In genomic region chr7:74101061-74101681, GRCh38 we compare ENCODE assay signal across 10 cellular contexts. TPM values are rescaled to one million over a fixed set of nuclear protein-coding genes. Genes with fewer than 3 reads are reported as not detected.
DNase-seq lines count a peak whose midpoint lies in the region; ATAC-seq and TF ChIP-seq lines count a peak whose summit lies in the region.
"Had no signal": no experiment of that assay in that cellular context is flagged by ENCODE, and none has a peak within 500 bp of the region (broad histone marks: within the 10 kb centered on the region; RNA-seq: fewer than 3 reads in every experiment).

No MANE protein-coding gene starts in this region.

- H3K36me3 ChIP-seq in adipocyte (ENCODE audit: control insufficient read depth, insufficient read depth, low read length, severe bottlenecking) (peaks cover 32% of the 10 kb centered on the region), transverse colon (peaks cover 0 to 8% (median 3%) of the 10 kb centered on the region in 4 donors), body of pancreas (replicated peaks in 1 of 2; ENCODE audit: insufficient read depth in 1 of 2, low read depth in 2 of 2) (peaks cover 0 to 4% of the 10 kb centered on the region in 2 donors)

- H3K4me1 Mint-ChIP-seq in activated CD8-positive, alpha-beta T cell treated with anti-CD3 and anti-CD28 coated beads, Interleukin-2, amount 10 ng/mL, durations not matched to agents 7 days and 5 days (ENCODE audit: low read depth): peaks cover 3% of the 10 kb centered on the region
- no peaks in the 10 kb centered on the region for H3K4me1 Mint-ChIP-seq in activated CD8-positive, alpha-beta T cell treated with anti-CD3 and anti-CD28 coated beads for 36 hours (ENCODE audit: low read depth)

- H3K4me1 ChIP-seq in adipocyte (ENCODE audit: control insufficient read depth, insufficient read depth, low read length): peaks cover 28% of the 10 kb centered on the region
- H3K4me1 ChIP-seq in transverse colon: no peaks in the 10 kb centered on the region
- peaks cover 11% of the 10 kb centered on the region for H3K4me1 ChIP-seq in body of pancreas

- no peaks in the 10 kb centered on the region for H3K9me3 Mint-ChIP-seq in activated CD8-positive, alpha-beta T cell treated with anti-CD3 and anti-CD28 coated beads, Interleukin-2, amount 10 ng/mL, durations not matched to agents 7 days and 5 days (ENCODE audit: insufficient read depth)
- H3K9me3 Mint-ChIP-seq in activated CD8-positive, alpha-beta T cell treated with anti-CD3 and anti-CD28 coated beads for 36 hours: no peaks in the 10 kb centered on the region
- H3K9me3 Mint-ChIP-seq: stimulated activated naive CD8-positive, alpha-beta T cell treated with anti-CD3 and anti-CD28 coated beads, Interleukin-15, Interleukin-2, amounts not matched to agents 100 ng/mL and 50 ng/mL, for 24 hours had no signal

- in situ Hi-C loops in transverse colon (cut with MboI; ENCODE audit: low pct_ligation_motif_present in 1 of 4, low pct_unique_long_range_greater_than_20kb in 1 of 4, low sequenced_read_pairs in 3 of 4): no loop called here

- H3K9me3 ChIP-seq in adipocyte (ENCODE audit: control insufficient read depth, low read length) (peaks cover 9% of the 10 kb centered on the region), transverse colon (no peaks in the 10 kb centered on the region), body of pancreas (no peaks in the 10 kb centered on the region)

- peaks cover 40% of the 10 kb centered on the region for H3K36me3 Mint-ChIP-seq in activated CD8-positive, alpha-beta T cell treated with anti-CD3 and anti-CD28 coated beads, Interleukin-2, amount 10 ng/mL, durations not matched to agents 7 days and 5 days (ENCODE audit: low read depth)
- peaks cover 19% of the 10 kb centered on the region for H3K36me3 Mint-ChIP-seq in activated CD8-positive, alpha-beta T cell treated with anti-CD3 and anti-CD28 coated beads for 36 hours (ENCODE audit: low read depth)

- TF ChIP-seq POLR2A in transverse colon (IDR thresholded peaks at IDR 0.05): no peak
- TF ChIP-seq POLR2A in body of pancreas (IDR thresholded peaks at IDR 0.05): no peak

- H3K9ac ChIP-seq in adipocyte (ENCODE audit: low read length): no peak overlapping the region

- no peak for DNase-seq in activated CD8-positive, alpha-beta T cell treated with anti-CD3 and anti-CD28 coated beads, Interleukin-2, amount 10 ng/mL, durations not matched to agents 7 days and 5 days
- DNase-seq in activated CD8-positive, alpha-beta T cell treated with anti-CD3 and anti-CD28 coated beads for 36 hours: no peak
- peak; percentile 4 for DNase-seq in adipocyte (ENCODE audit: low read depth)
- DNase-seq in transverse colon: peak; percentile 31
- DNase-seq in SIG-M5 treated with dmso at 0.1 percent for 504 hours (lab: John Stamatoyannopoulos, UW; ENCODE audit: unreplicated experiment): no peak
- no peak for DNase-seq in NCI-H146 treated with DMSO at 0.1 percent for 48 hours (lab: John Stamatoyannopoulos, UW; ENCODE audit: unreplicated experiment)
- no peak for DNase-seq in body of pancreas
- DNase-seq: amniotic stem cell had no signal

- no peaks in the 10 kb centered on the region for H3K27me3 Mint-ChIP-seq in activated CD8-positive, alpha-beta T cell treated with anti-CD3 and anti-CD28 coated beads, Interleukin-2, amount 10 ng/mL, durations not matched to agents 7 days and 5 days (ENCODE audit: low read depth)
- no peaks in the 10 kb centered on the region for H3K27me3 Mint-ChIP-seq in activated CD8-positive, alpha-beta T cell treated with anti-CD3 and anti-CD28 coated beads for 36 hours
- H3K27me3 Mint-ChIP-seq: stimulated activated naive CD8-positive, alpha-beta T cell treated with anti-CD3 and anti-CD28 coated beads, Interleukin-15, Interleukin-2, amounts not matched to agents 100 ng/mL and 50 ng/mL, for 24 hours had no signal

- TF ChIP-seq EP300 in transverse colon (IDR thresholded peaks at IDR 0.05; ENCODE audit: low read depth): no peak

- CTCF ChIA-PET in activated CD8-positive, alpha-beta T cell treated with anti-CD3 and anti-CD28 coated beads, Interleukin-2, amount 10 ng/mL, durations not matched to agents 7 days and 5 days (lab: Charles Lee): interaction anchor here (0.9 kb wide), 1 partner anchor 105 kb away, joined by 4 read pairs; no protein-coding TSS in a partner anchor
- CTCF ChIA-PET in activated CD8-positive, alpha-beta T cell treated with anti-CD3 and anti-CD28 coated beads for 36 hours (lab: Charles Lee): interaction anchor here (0.9 kb wide), 1 partner anchor 33 kb away, joined by 3 read pairs; no protein-coding TSS in a partner anchor

- H3K4me3 Mint-ChIP-seq in activated CD8-positive, alpha-beta T cell treated with anti-CD3 and anti-CD28 coated beads, Interleukin-2, amount 10 ng/mL, durations not matched to agents 7 days and 5 days: no peak overlapping the region
- H3K4me3 Mint-ChIP-seq in activated CD8-positive, alpha-beta T cell treated with anti-CD3 and anti-CD28 coated beads for 36 hours: no peak overlapping the region
- H3K4me3 Mint-ChIP-seq: stimulated activated naive CD8-positive, alpha-beta T cell treated with anti-CD3 and anti-CD28 coated beads, Interleukin-15, Interleukin-2, amounts not matched to agents 100 ng/mL and 50 ng/mL, for 24 hours had no signal

- no peak for ATAC-seq in activated CD8-positive, alpha-beta T cell treated with anti-CD3 and anti-CD28 coated beads, Interleukin-2, amount 10 ng/mL, durations not matched to agents 7 days and 5 days
- ATAC-seq in activated CD8-positive, alpha-beta T cell treated with anti-CD3 and anti-CD28 coated beads for 36 hours: no peak
- ATAC-seq in HG03064 (IDR thresholded peaks at IDR 0.05; ENCODE audit: low read depth, unreplicated experiment) (peak; percentile 74), body of pancreas (no peak)

- POLR2A ChIA-PET in activated CD8-positive, alpha-beta T cell treated with anti-CD3 and anti-CD28 coated beads, Interleukin-2, amount 10 ng/mL, durations not matched to agents 7 days and 5 days (lab: Charles Lee): no interaction called here
- POLR2A ChIA-PET in activated CD8-positive, alpha-beta T cell treated with anti-CD3 and anti-CD28 coated beads for 36 hours (lab: Charles Lee): interaction anchor here (1.4 kb wide), 1 partner anchor 18 kb away, joined by 3 read pairs; the partner anchor contains the start of gene LIMK1

- no peak overlapping the region for H3K4me3 ChIP-seq in adipocyte (ENCODE audit: low read length)
- no peak overlapping the region for H3K4me3 ChIP-seq in transverse colon
- no peak overlapping the region for H3K4me3 ChIP-seq in body of pancreas

- H3K27me3 ChIP-seq in adipocyte (replicated peaks; ENCODE audit: control insufficient read depth, insufficient read depth, low read length): no peaks in the 10 kb centered on the region
- H3K27me3 ChIP-seq in transverse colon: no peaks in the 10 kb centered on the region
- no peaks in the 10 kb centered on the region for H3K27me3 ChIP-seq in body of pancreas

- intact Hi-C loops in activated CD8-positive, alpha-beta T cell treated with anti-CD3 and anti-CD28 coated beads for 36 hours (cut with micrococcal nuclease): no loop called here
- intact Hi-C loops in transverse colon (cut with DNase I; ENCODE audit: low total_unique reads): no loop called here
- intact Hi-C loops in body of pancreas (cut with DNase I): no loop called here

- no peak for TF ChIP-seq CTCF in activated CD8-positive, alpha-beta T cell treated with anti-CD3 and anti-CD28 coated beads for 36 hours (IDR thresholded peaks at IDR 0.05)
- no peak for TF ChIP-seq CTCF in transverse colon (IDR thresholded peaks at IDR 0.05)
- TF ChIP-seq CTCF in body of pancreas (IDR thresholded peaks at IDR 0.05): no peak

- peak overlapping the region in 3 of 4 donors; percentile 2 to 56 (median 23) for H3K27ac ChIP-seq in transverse colon
- no peak overlapping the region for H3K27ac ChIP-seq in body of pancreas

- 60 to 80% methylated on average over 1 to 8 of the region's 8 CpGs for whole genome bisulfite sequencing in transverse colon (ENCODE audit: low coverage in 1 of 2), 2 donors
- 94% methylated on average over 7 to 8 of the region's 8 CpGs for WGBS in body of pancreas, 2 donors

- peak overlapping the region; percentile 39 for H3K27ac Mint-ChIP-seq in activated CD8-positive, alpha-beta T cell treated with anti-CD3 and anti-CD28 coated beads, Interleukin-2, amount 10 ng/mL, durations not matched to agents 7 days and 5 days
- no peak overlapping the region for H3K27ac Mint-ChIP-seq in activated CD8-positive, alpha-beta T cell treated with anti-CD3 and anti-CD28 coated beads for 36 hours
- H3K27ac Mint-ChIP-seq: stimulated activated naive CD8-positive, alpha-beta T cell treated with anti-CD3 and anti-CD28 coated beads, Interleukin-15, Interleukin-2, amounts not matched to agents 100 ng/mL and 50 ng/mL, for 24 hours had no signal

RNA-seq across cellular contexts. Expression of gene LIMK1, which starts 17.6 kb away (rescaled TPM):
- total RNA-seq in activated CD8-positive, alpha-beta T cell treated with anti-CD3 and anti-CD28 coated beads, Interleukin-2, amount 10 ng/mL, durations not matched to agents 7 days and 5 days: 10 to 100 TPM; 33.5 to 37.6 TPM
- 10 to 100 TPM; 17.8 to 20.8 TPM for total RNA-seq in activated CD8-positive, alpha-beta T cell treated with anti-CD3 and anti-CD28 coated beads for 36 hours
- 10 to 100 TPM; 13.4 to 44.2 (median 27.1) TPM for total RNA-seq in transverse colon
- 10 to 100 TPM; 10.1 to 27.4 TPM for total RNA-seq in body of pancreas

Comparison
In these comparisons a context has a peak if more than half of its experiments do, and no peak if none do; other contexts are left out.
1. DNase-seq: peak in adipocyte (single experiment) and transverse colon (single experiment); none in activated CD8-positive, alpha-beta T cell treated with anti-CD3 and anti-CD28 coated beads, Interleukin-2, amount 10 ng/mL, durations not matched to agents 7 days and 5 days (single experiment), activated CD8-positive, alpha-beta T cell treated with anti-CD3 and anti-CD28 coated beads for 36 hours (single experiment), SIG-M5 treated with dmso at 0.1 percent for 504 hours (single experiment), NCI-H146 treated with DMSO at 0.1 percent for 48 hours (single experiment) and body of pancreas (0 of 4).
2. H3K27ac ChIP-seq: peak in transverse colon (3 of 4); none in body of pancreas (0 of 4).